Comparison of ENCODE assay signal across 17 cellular contexts in the genomic region with DNA sequence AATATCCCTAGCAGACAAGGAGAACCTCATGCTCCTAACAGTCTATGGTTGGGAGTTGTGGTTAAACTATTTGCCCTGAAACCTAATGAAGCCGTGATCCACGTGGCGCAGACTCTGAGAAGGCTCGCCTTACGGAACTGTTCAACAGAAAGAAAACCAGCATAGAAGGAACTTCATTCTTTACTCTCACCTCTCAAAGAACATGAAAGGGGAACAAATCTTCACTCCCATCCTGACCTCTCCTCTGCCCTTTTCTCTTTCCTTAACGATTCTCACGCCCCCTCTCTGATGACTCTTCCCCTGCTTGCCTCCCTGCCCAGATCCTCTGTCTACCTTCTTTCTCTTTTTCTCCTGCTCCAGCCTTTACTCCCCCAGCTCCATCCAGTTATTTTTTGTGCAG. TPM values are rescaled to one million over a fixed set of nuclear protein-coding genes. Genes with fewer than 3 reads are reported as not detected.
DNase-seq lines count a peak whose midpoint lies in the region; ATAC-seq and TF ChIP-seq lines count a peak whose summit lies in the region.
"Had no signal": no experiment of that assay in that cellular context is flagged by ENCODE, and none has a peak within 500 bp of the region (broad histone marks: within the 10 kb centered on the region; RNA-seq: fewer than 3 reads in every experiment).

No MANE protein-coding gene starts in this region.

- peaks cover 16% of the 10 kb centered on the region for H3K27me3 Mint-ChIP-seq in central memory CD8-positive, alpha-beta T cell
- no peaks in the 10 kb centered on the region for H3K27me3 Mint-ChIP-seq in nephron (ENCODE audit: low read depth)

- H3K9me3 ChIP-seq in uterus, result no peaks in the 10 kb centered on the region
- H3K9me3 ChIP-seq: breast epithelium had no signal

- no peaks in the 10 kb centered on the region for H3K36me3 ChIP-seq in uterus
- H3K36me3 ChIP-seq: breast epithelium, WERI-Rb-1 had no signal

- no peak for TF ChIP-seq CTCF in nephron (IDR thresholded peaks at IDR 0.05; ENCODE audit: unreplicated experiment in 3 of 3)
- TF ChIP-seq CTCF in uterus (IDR thresholded peaks at IDR 0.05), result no peak

- peak overlapping the region; percentile 12 for H3K27ac Mint-ChIP-seq in central memory CD8-positive, alpha-beta T cell (ENCODE audit: low read depth)
- H3K27ac Mint-ChIP-seq in nephron, result peak overlapping the region; percentile 14 to 59 (median 20)
- H3K27ac Mint-ChIP-seq: activated CD8-positive, alpha-beta memory T cell treated with anti-CD3 and anti-CD28 coated beads, Interleukin-2, amount 10 ng/mL, durations not matched to agents 7 days and 5 days; activated naive CD4-positive, alpha-beta T cell treated with anti-CD3 and anti-CD28 coated beads for 36 hours; immature natural killer cell had no signal

- peak overlapping the region; percentile 71 to 75 for H3K27ac ChIP-seq in uterus
- H3K27ac ChIP-seq: WERI-Rb-1 had no signal

- no peak for TF ChIP-seq POLR2A in uterus (IDR thresholded peaks at IDR 0.05)

- H3K9me3 Mint-ChIP-seq in central memory CD8-positive, alpha-beta T cell, result no peaks in the 10 kb centered on the region
- H3K9me3 Mint-ChIP-seq in nephron, result no peaks in the 10 kb centered on the region
- H3K9me3 Mint-ChIP-seq: activated naive CD4-positive, alpha-beta T cell treated with anti-CD3 and anti-CD28 coated beads for 36 hours had no signal

- no peak overlapping the region for H3K4me3 ChIP-seq in uterus
- H3K4me3 ChIP-seq: breast epithelium had no signal

- H3K27me3 ChIP-seq in uterus, result no peaks in the 10 kb centered on the region
- H3K27me3 ChIP-seq: breast epithelium had no signal

- DNase-seq in left ventricle myocardium superior (no peak), left cardiac atrium (no peak), uterus (peak in 1 of 2 donors; percentile 13), NCI-H1105 treated with DMSO at 0.1 percent for 48 hours (lab: John Stamatoyannopoulos, UW) (no peak), NCI-H1436 treated with DMSO at 0.1 percent for 48 hours (lab: John Stamatoyannopoulos, UW) (no peak)
- DNase-seq in central memory CD8-positive, alpha-beta T cell (ENCODE audit: low spot score in 2 of 2), result no peak
- DNase-seq: activated CD8-positive, alpha-beta memory T cell treated with anti-CD3 and anti-CD28 coated beads, Interleukin-2, amount 10 ng/mL, durations not matched to agents 7 days and 5 days; activated naive CD4-positive, alpha-beta T cell treated with anti-CD3 and anti-CD28 coated beads for 36 hours; immature natural killer cell; NCI-H1048; stimulated activated CD4-positive, alpha-beta T cell treated with anti-CD3 and anti-CD28 coated beads, Interleukin-2, amount 100 ng/mL, for 24 hours; stimulated activated CD8-positive, alpha-beta memory T cell treated with anti-CD3 and anti-CD28 coated beads, Interleukin-4, amount 100 ng/mL, for 48 hours; WERI-Rb-1 had no signal

- intact Hi-C loops in left ventricle myocardium superior (cut with micrococcal nuclease), result no loop called here
- intact Hi-C loops in left cardiac atrium (cut with DNase I), result no loop called here
- intact Hi-C loops in uterus (cut with DNase I; ENCODE audit: low total_unique reads), result no loop called here

- peaks cover 8 to 22% of the 10 kb centered on the region in 2 donors for H3K4me1 ChIP-seq in uterus
- H3K4me1 ChIP-seq: breast epithelium had no signal

- ATAC-seq in left ventricle myocardium superior (peak; percentile 17), left cardiac atrium (no peak), HG02981 (IDR thresholded peaks at IDR 0.05; ENCODE audit: unreplicated experiment) (no peak)
- no peak for ATAC-seq in central memory CD8-positive, alpha-beta T cell (replicated peaks; ENCODE audit: extremely low read depth, poor library complexity, severe bottlenecking)
- ATAC-seq: activated CD8-positive, alpha-beta memory T cell treated with anti-CD3 and anti-CD28 coated beads, Interleukin-2, amount 10 ng/mL, durations not matched to agents 7 days and 5 days had no signal

- no peaks in the 10 kb centered on the region for H3K36me3 Mint-ChIP-seq in central memory CD8-positive, alpha-beta T cell (ENCODE audit: insufficient read depth)
- H3K36me3 Mint-ChIP-seq in nephron (ENCODE audit: low read depth), result peaks cover 2% of the 10 kb centered on the region
- H3K36me3 Mint-ChIP-seq: activated CD8-positive, alpha-beta memory T cell treated with anti-CD3 and anti-CD28 coated beads, Interleukin-2, amount 10 ng/mL, durations not matched to agents 7 days and 5 days had no signal

- no peak overlapping the region for H3K4me3 Mint-ChIP-seq in central memory CD8-positive, alpha-beta T cell
- no peak overlapping the region for H3K4me3 Mint-ChIP-seq in nephron
- H3K4me3 Mint-ChIP-seq: activated CD8-positive, alpha-beta memory T cell treated with anti-CD3 and anti-CD28 coated beads, Interleukin-2, amount 10 ng/mL, durations not matched to agents 7 days and 5 days; activated naive CD4-positive, alpha-beta T cell treated with anti-CD3 and anti-CD28 coated beads for 36 hours; immature natural killer cell had no signal

- H3K4me1 Mint-ChIP-seq in central memory CD8-positive, alpha-beta T cell, result no peaks in the 10 kb centered on the region
- peaks cover 38% of the 10 kb centered on the region for H3K4me1 Mint-ChIP-seq in nephron
- H3K4me1 Mint-ChIP-seq: activated CD8-positive, alpha-beta memory T cell treated with anti-CD3 and anti-CD28 coated beads, Interleukin-2, amount 10 ng/mL, durations not matched to agents 7 days and 5 days; immature natural killer cell had no signal

RNA-seq across cellular contexts. Expression of a gene that starts 54.2 kb away (rescaled TPM):
- total RNA-seq in left ventricle myocardium superior (5.2 TPM), left cardiac atrium (10 to 100 TPM in 1 of 2 donors, 1 to 10 TPM in 1; 9.7 to 15.6 TPM), uterus (100 to 1,000 TPM in 2 of 4 donors, 10 to 100 TPM in 2; 21.2 to 240 (median 107) TPM)
- total RNA-seq: activated CD8-positive, alpha-beta memory T cell treated with anti-CD3 and anti-CD28 coated beads, Interleukin-2, amount 10 ng/mL, durations not matched to agents 7 days and 5 days; activated naive CD4-positive, alpha-beta T cell treated with anti-CD3 and anti-CD28 coated beads for 36 hours; OCI-LY7 had no signal
